ENCODE assay signal across 8 cellular contexts in the genomic region with DNA sequence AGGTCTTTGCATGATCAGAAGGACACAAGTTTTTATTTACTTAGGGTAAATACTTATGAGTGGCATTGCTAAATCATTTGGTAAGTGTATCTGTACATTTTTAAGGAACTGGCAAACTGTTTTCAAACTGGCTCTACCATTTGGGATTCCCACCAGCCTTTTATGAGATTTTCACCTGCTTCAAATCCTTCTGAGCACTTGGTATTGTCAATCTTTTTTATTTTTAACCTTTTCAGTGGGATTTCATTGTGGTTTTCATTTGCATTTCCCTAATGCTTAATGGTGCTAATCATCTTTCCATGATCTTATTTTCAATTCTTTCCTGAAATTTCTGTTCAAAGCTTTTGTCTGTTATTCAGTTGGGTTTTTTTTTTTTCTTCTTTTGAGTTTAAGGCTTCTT.
"Had no signal": no experiment of that assay in that cellular context is flagged by ENCODE, and none has a peak within 500 bp of the region (broad histone marks: within the 10 kb centered on the region; RNA-seq: fewer than 3 reads in every experiment).

No MANE protein-coding gene starts in this region.

- DNase-seq: GM23248, GOT3, H7, H9, HCEC 1CT, HFFc6 had no signal

- H3K9ac ChIP-seq: GM23248 had no signal

- H3K36me3 ChIP-seq: HAP-1 had no signal

- H3K9me3 ChIP-seq: HAP-1 had no signal

- H3K4me3 ChIP-seq: GM23248, GM23338, HAP-1 had no signal

- H3K4me1 ChIP-seq: HAP-1 had no signal

- H3K4me2 ChIP-seq: GM23338 had no signal

- H3K27ac ChIP-seq: GM23248 had no signal

- H2AFZ ChIP-seq: GM23248, GM23338 had no signal
